Comparison of ENCODE assay signal across 17 cellular contexts in the genomic region with DNA sequence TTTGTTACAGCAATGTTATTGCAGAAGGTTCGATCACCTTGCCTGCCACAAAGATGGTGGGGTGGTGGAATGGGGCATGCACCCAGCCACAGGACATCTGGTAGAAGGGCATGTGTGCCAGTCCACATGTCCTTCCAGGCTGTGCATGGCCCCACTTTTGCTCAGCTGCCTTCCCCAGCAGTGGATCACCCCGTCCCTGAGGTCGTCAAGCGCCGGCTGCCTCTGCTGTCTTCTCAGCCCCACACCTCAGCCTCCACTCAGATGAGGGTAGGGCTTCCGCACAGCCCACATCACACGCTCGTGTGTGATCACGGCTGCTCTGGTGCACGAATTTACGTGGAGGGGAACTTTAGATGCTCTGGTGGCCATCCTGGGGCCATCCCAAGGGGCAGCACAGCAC.
"Had no signal": no experiment of that assay in that cellular context is flagged by ENCODE, and none has a peak within 500 bp of the region (broad histone marks: within the 10 kb centered on the region; RNA-seq: fewer than 3 reads in every experiment).

No MANE protein-coding gene starts in this region.

- H3K27me3 ChIP-seq: colonic mucosa, pancreas, right lobe of liver, thyroid gland had no signal

- ATAC-seq: left ventricle myocardium superior; stimulated activated naive B cell treated with anti-CD40 and anti-IgM and Interleukin-4, amounts not matched to agents 10 μg/mL and 1 μg/mL and 100 μg/mL, for 72 hours had no signal

- H3K4me1 ChIP-seq: colonic mucosa, pancreas, right lobe of liver, stomach, thyroid gland had no signal

- H3K36me3 ChIP-seq: colonic mucosa, neutrophil, pancreas, right lobe of liver, stomach, thyroid gland had no signal

- H3K27ac ChIP-seq: colonic mucosa, neutrophil, pancreas, right lobe of liver, stomach, thyroid gland had no signal

- FAIRE-seq: frontal cortex, keratinocyte, pancreas, small intestine had no signal

- H3K4me3 ChIP-seq: colonic mucosa, lung, pancreas, right lobe of liver, stomach, thyroid gland had no signal

- H3K9me3 ChIP-seq: colonic mucosa, neutrophil, pancreas, right lobe of liver, stomach, thyroid gland had no signal

- DNase-seq: colonic mucosa; effector CD8-positive, alpha-beta T cell; head of caudate nucleus; left ventricle myocardium superior; natural killer cell; right lobe of liver; small intestine; stimulated activated CD4-positive, alpha-beta T cell treated with anti-CD3 and anti-CD28 coated beads, Interleukin-15, amount 100 ng/mL, for 24 hours; stimulated activated CD4-positive, alpha-beta T cell treated with anti-CD3 and anti-CD28 coated beads, Interleukin-2, amount 100 ng/mL, for 48 hours; stimulated activated naive B cell treated with anti-CD40 and anti-IgM and Interleukin-4, amounts not matched to agents 10 μg/mL and 1 μg/mL and 100 μg/mL, for 72 hours; stomach; thyroid gland had no signal
